In genomic region chr17:28335201-28335958, GRCh38 we compare ENCODE assay signal across 8 cellular contexts. TPM values are rescaled to one million over a fixed set of nuclear protein-coding genes. Genes with fewer than 3 reads are reported as not detected.
DNase-seq lines count a peak whose midpoint lies in the region; ATAC-seq and TF ChIP-seq lines count a peak whose summit lies in the region.

Gene IFT20, minus strand, starts transcription at chr17:28335472. Its CDS starts 3,487 bp downstream, at chr17:28331985.
Gene TNFAIP1, plus strand, starts transcription at chr17:28335761. Its CDS starts 3,761 bp downstream, at chr17:28339522.

- no peaks in the 10 kb centered on the region; the same call in 1 of the 2 replicates for H3K36me3 ChIP-seq in Panc1 (ENCODE audit: control insufficient read depth, insufficient read depth, low read length)
- H3K36me3 ChIP-seq in mucosa of rectum (ENCODE audit: control insufficient read depth in 2 of 2, insufficient read depth in 2 of 2, low read length in 2 of 2), result peaks cover 23 to 26% of the 10 kb centered on the region in 2 donors

- no peaks in the 10 kb centered on the region for H3K9me3 Mint-ChIP-seq in activated T-cell treated with anti-CD3 and anti-CD28 coated beads, Interleukin-2, amount 50 U/mL, for 4 hours

- peaks cover 27% of the 10 kb centered on the region for H3K4me1 ChIP-seq in Panc1 (ENCODE audit: control insufficient read depth, insufficient read depth, low read length)
- peaks cover 19 to 20% of the 10 kb centered on the region in 2 donors for H3K4me1 ChIP-seq in mucosa of rectum (ENCODE audit: control insufficient read depth in 2 of 2, insufficient read depth in 2 of 2, low read length in 2 of 2)

- peak within 1 kb of the TSS; percentile 96 for H3K4me3 Mint-ChIP-seq in activated T-cell treated with anti-CD3 and anti-CD28 coated beads, Interleukin-2, amount 50 U/mL, for 4 hours

- intact Hi-C loops in Panc1 (cut with micrococcal nuclease; ENCODE audit: unreplicated experiment), result no loop called here

- H3K9ac ChIP-seq in mucosa of rectum (ENCODE audit: low read depth in 1 of 2, low read length in 2 of 2), result peak within 1 kb of the TSS; percentile 76 to 78

- POLR2A ChIA-PET in Panc1 (lab: Charles Lee), result interaction anchor here (0.6 to 2.0 kb wide), 10 partner anchors 10 to 412 kb away, joined by 3 to 11 read pairs (median 4); partner anchors contain the start of genes POLDIP2 and TMEM97

- DNase-seq in DMS53 (lab: John Stamatoyannopoulos, UW), result peak; percentile 99
- DNase-seq in KG1 (lab: John Stamatoyannopoulos, UW), result peak; percentile 93
- peak; percentile 94 for DNase-seq in Panc1 (ENCODE audit: low read depth, low spot score)
- DNase-seq in activated T-cell treated with anti-CD3 and anti-CD28 coated beads, Interleukin-2, amount 50 U/mL, for 4 hours, result peak; percentile 96
- DNase-seq in erythroblast (lab: John Stamatoyannopoulos, UW), result peak; percentile 99
- peak; percentile 95 for DNase-seq in stimulated activated CD8-positive, alpha-beta memory T cell treated with anti-CD3 and anti-CD28 coated beads, Interleukin-4, amount 100 ng/mL, for 48 hours

- CTCF ChIA-PET in Panc1 (lab: Charles Lee), result interaction anchor here (0.9 to 1.5 kb wide), 3 partner anchors 11 to 102 kb away, joined by 4 to 5 read pairs (median 5); no protein-coding TSS in a partner anchor

- TF ChIP-seq CTCF in Panc1 (IDR thresholded peaks at IDR 0.05), result no peak

- H3K4me1 Mint-ChIP-seq in activated T-cell treated with anti-CD3 and anti-CD28 coated beads, Interleukin-2, amount 50 U/mL, for 4 hours (ENCODE audit: low read depth), result peaks cover 44% of the 10 kb centered on the region

- no peaks in the 10 kb centered on the region for H3K27me3 ChIP-seq in Panc1 (ENCODE audit: control insufficient read depth, insufficient read depth, low read length)
- no peaks in the 10 kb centered on the region for H3K27me3 ChIP-seq in mucosa of rectum (ENCODE audit: control insufficient read depth in 2 of 2, insufficient read depth in 2 of 2, low read length in 2 of 2)

- H3K9me3 ChIP-seq in Panc1 (ENCODE audit: control insufficient read depth, insufficient read depth, low read depth, low read length) (no peaks in the 10 kb centered on the region), mucosa of rectum (ENCODE audit: control insufficient read depth in 2 of 2, low read length in 2 of 2) (no peaks in the 10 kb centered on the region)

- peak within 1 kb of the TSS; percentile 94 for H3K27ac ChIP-seq in Panc1 (ENCODE audit: low read length)
- peak within 1 kb of the TSS; percentile 89 to 93 for H3K27ac ChIP-seq in mucosa of rectum (ENCODE audit: low read depth in 2 of 2, low read length in 2 of 2)

- in situ Hi-C loops in Panc1 (cut with HindIII; ENCODE audit: low pct_unique_long_range_greater_than_20kb, low sequenced_read_pairs), result no loop called here

- peaks cover 12% of the 10 kb centered on the region for H3K36me3 Mint-ChIP-seq in activated T-cell treated with anti-CD3 and anti-CD28 coated beads, Interleukin-2, amount 50 U/mL, for 4 hours (ENCODE audit: insufficient read depth)

- ATAC-seq in GM21723 (IDR thresholded peaks at IDR 0.05; ENCODE audit: unreplicated experiment), result peak; percentile 96
- peak; percentile 98 for ATAC-seq in Panc1
- ATAC-seq in activated T-cell treated with anti-CD3 and anti-CD28 coated beads, Interleukin-2, amount 50 U/mL, for 4 hours, result peak; percentile 97 to 98

- H3K27me3 Mint-ChIP-seq in activated T-cell treated with anti-CD3 and anti-CD28 coated beads, Interleukin-2, amount 50 U/mL, for 4 hours (ENCODE audit: low read depth), result no peaks in the 10 kb centered on the region

- TF ChIP-seq POLR2A in erythroblast (IDR thresholded peaks at IDR 0.05; ENCODE audit: low read length), result peak; percentile 67

- BruUV-seq in Panc1 (replicated peaks; lab: Mats Ljungman, UMichigan), result no TSS peak

- peak within 1 kb of the TSS; percentile 87 to 95 for H3K4me3 ChIP-seq in Panc1 (ENCODE audit: low read depth in 2 of 2, low read length in 2 of 2)
- H3K4me3 ChIP-seq in mucosa of rectum (ENCODE audit: low read length in 2 of 2), result peak within 1 kb of the TSS; percentile 82 to 89

RNA-seq across cellular contexts. Expression of gene IFT20, which starts in this region (rescaled TPM):
- 25.4 TPM for total RNA-seq in Panc1 (2021; ENCODE audit: unreplicated experiment)
- polyA plus RNA-seq in Panc1 (2012; ENCODE audit: insufficient read length), result 22.1 TPM
- total RNA-seq in activated T-cell treated with anti-CD3 and anti-CD28 coated beads, Interleukin-2, amount 50 U/mL, for 4 hours, result 10 to 100 TPM; 18.1 to 22.1 (median 19.4) TPM

RNA-seq across cellular contexts. Expression of gene TNFAIP1, which starts in this region (rescaled TPM):
- 55.8 TPM for total RNA-seq in Panc1 (2021; ENCODE audit: unreplicated experiment)
- polyA plus RNA-seq in Panc1 (2012; ENCODE audit: insufficient read length), result 63.6 TPM
- total RNA-seq in activated T-cell treated with anti-CD3 and anti-CD28 coated beads, Interleukin-2, amount 50 U/mL, for 4 hours, result 10 to 100 TPM; 19.5 to 24.2 (median 23.1) TPM

Comparison
In these comparisons a context has a peak if more than half of its experiments do, and no peak if none do; other contexts are left out.
1. Peak in every context shown above with its lines: DNase-seq, ATAC-seq, H3K4me3 ChIP-seq and H3K27ac ChIP-seq.